ENCODE assay signal across 1 cellular context in the genomic region with DNA sequence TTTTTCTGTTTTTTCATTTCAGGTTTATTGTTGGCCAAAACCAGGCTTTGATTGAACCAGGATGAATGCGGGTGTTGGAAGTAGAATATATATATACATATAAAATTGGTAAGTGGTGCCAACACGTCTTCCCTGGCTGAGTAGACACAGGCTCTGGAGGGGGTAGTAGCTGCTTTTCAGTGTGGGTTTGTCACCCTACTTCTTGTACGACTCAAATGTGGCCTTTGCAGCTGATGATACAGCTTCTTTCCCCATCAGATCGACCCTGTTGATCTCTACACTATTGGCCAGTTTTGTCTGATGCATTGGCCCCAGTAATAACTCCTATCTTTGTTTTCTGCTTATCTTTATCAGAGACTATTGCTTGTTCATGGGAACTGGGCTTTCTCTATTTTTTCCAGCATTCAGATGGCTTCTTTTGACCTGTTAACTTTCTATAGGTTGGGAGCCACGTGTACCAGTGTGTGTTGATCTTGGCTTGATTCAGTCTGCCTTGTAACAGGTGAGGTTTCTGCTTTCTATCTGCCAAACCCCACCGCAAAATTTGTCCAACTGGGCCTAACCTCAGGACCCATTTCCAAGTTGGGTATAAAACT.
TF ChIP-seq lines count a peak whose summit lies in the region.

No MANE protein-coding gene starts in this region.

TF ChIP-seq in IMR-90, 13 proteins besides CTCF, POLR2A, EP300 and RAD21 (continued from another document):
- no peak for TF ChIP-seq RFX5 (IDR thresholded peaks at IDR 0.05; ENCODE audit: low read depth, low read length)
- no peak for TF ChIP-seq MAZ (IDR thresholded peaks at IDR 0.05; ENCODE audit: borderline replicate concordance, low read depth, low read length)
- TF ChIP-seq MXI1 (IDR thresholded peaks at IDR 0.05; ENCODE audit: borderline replicate concordance, low read depth, low read length): no peak
- no peak for TF ChIP-seq BHLHE40 (IDR thresholded peaks at IDR 0.05; ENCODE audit: low read depth, low read length)
